ENCODE assay signal across 8 cellular contexts in the genomic region with DNA sequence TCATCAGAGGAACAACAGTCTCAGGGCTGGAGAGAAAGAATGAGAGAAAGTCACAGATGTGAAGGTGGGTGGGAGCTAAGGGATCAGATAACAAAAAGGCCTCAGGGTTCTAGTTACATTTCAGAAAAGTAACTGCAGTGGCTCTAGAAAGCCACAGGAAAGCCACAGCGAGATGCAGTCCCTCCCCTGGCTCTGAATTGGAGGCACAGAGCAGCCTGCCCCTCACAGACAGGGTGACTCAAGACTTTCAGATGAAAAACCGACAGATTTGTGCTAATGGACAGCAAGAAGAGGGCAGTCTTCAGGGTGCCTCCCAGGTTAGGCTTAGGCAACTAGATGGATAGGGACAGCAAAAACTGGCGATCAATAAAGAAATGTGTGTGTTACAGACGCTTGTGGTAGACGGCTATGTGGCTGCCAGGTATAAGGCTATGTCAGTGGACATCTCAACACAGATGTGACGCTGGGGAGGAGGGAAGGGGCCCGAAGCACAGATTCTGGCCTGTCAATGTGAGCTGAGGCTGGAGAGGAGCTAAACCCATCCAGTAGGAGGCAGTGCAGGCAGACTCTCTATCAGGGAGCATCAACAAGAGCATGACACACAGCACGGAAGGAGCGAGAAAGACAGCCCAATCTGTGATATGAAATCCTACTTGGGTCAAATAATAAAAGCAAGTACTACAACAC. TPM values are rescaled to one million over a fixed set of nuclear protein-coding genes. Genes with fewer than 3 reads are reported as not detected.
DNase-seq lines count a peak whose midpoint lies in the region; ATAC-seq and TF ChIP-seq lines count a peak whose summit lies in the region.

No MANE protein-coding gene starts in this region.

- H3K9me2 ChIP-seq in Karpas-422 (replicated peaks; ENCODE audit: insufficient read depth, low read length): no peaks in the 10 kb centered on the region

- H4K20me1 ChIP-seq in Karpas-422 (ENCODE audit: insufficient read depth, low read depth, low read length): no peaks in the 10 kb centered on the region

- no peak overlapping the region for H3K27ac ChIP-seq in Karpas-422 (ENCODE audit: low read length)

- peak; percentile 37; the same call in 1 of the 2 replicates for TF ChIP-seq CTCF in BE2C (IDR thresholded peaks at IDR 0.05; ENCODE audit: low read depth, low read length)
- no peak for TF ChIP-seq CTCF in GM13976 (IDR thresholded peaks at IDR 0.05; ENCODE audit: borderline replicate concordance, control extremely low read depth, extremely low read depth, insufficient read depth, missing control alignments)

- H3K27me3 Mint-ChIP-seq in activated T-cell treated with anti-CD3 and anti-CD28 coated beads, Interleukin-2, amount 50 U/mL, for 4 hours (ENCODE audit: low read depth): no peaks in the 10 kb centered on the region

- H3K4me2 ChIP-seq in Karpas-422 (ENCODE audit: low read depth, low read length, poor library complexity, severe bottlenecking): no peak overlapping the region

- ATAC-seq in activated T-cell treated with anti-CD3 and anti-CD28 coated beads, Interleukin-2, amount 50 U/mL, for 4 hours: peak; percentile 63
- ATAC-seq in HG03139 (IDR thresholded peaks at IDR 0.05; ENCODE audit: unreplicated experiment): no peak

- H3K4me1 ChIP-seq in BE2C (no peaks in the 10 kb centered on the region), Karpas-422 (ENCODE audit: low read length) (no peaks in the 10 kb centered on the region)

- H3K9ac ChIP-seq in Karpas-422 (ENCODE audit: low read length): no peak overlapping the region

- H3K27me3 ChIP-seq in BE2C (no peaks in the 10 kb centered on the region), Karpas-422 (ENCODE audit: low read length) (peaks cover 2% of the 10 kb centered on the region; the same call in 1 of the 2 replicates)

- H3K9me3 ChIP-seq in BE2C: no peaks in the 10 kb centered on the region
- H3K9me3 ChIP-seq in Karpas-422 (ENCODE audit: low read length): no peaks in the 10 kb centered on the region

- H3K4me3 Mint-ChIP-seq in activated T-cell treated with anti-CD3 and anti-CD28 coated beads, Interleukin-2, amount 50 U/mL, for 4 hours: peak overlapping the region; percentile 19

- H3K9me3 Mint-ChIP-seq in activated T-cell treated with anti-CD3 and anti-CD28 coated beads, Interleukin-2, amount 50 U/mL, for 4 hours: no peaks in the 10 kb centered on the region

- H2AFZ ChIP-seq in Karpas-422 (ENCODE audit: low read length): no peak overlapping the region; the same call in 1 of the 2 replicates

- H3K4me3 ChIP-seq in BE2C (ENCODE audit: low read depth, low read length) (no peak overlapping the region), Karpas-422 (ENCODE audit: low read length) (no peak overlapping the region)

- no peaks in the 10 kb centered on the region for H3K79me2 ChIP-seq in Karpas-422 (ENCODE audit: low read length)

- no peak for DNase-seq in BE2C
- peak; percentile 77 for DNase-seq in Karpas-422
- DNase-seq in activated T-cell treated with anti-CD3 and anti-CD28 coated beads, Interleukin-2, amount 50 U/mL, for 4 hours: peak; percentile 34
- peak; percentile 58 for DNase-seq in left kidney (ENCODE audit: low read depth, low spot score)
- no peak for DNase-seq in NCI-H128 (lab: John Stamatoyannopoulos, UW; ENCODE audit: unreplicated experiment)
- DNase-seq in GM13976 (ENCODE audit: low spot score): no peak
- no peak for DNase-seq in NCI-H345 (lab: John Stamatoyannopoulos, UW)

- H3K4me1 Mint-ChIP-seq in activated T-cell treated with anti-CD3 and anti-CD28 coated beads, Interleukin-2, amount 50 U/mL, for 4 hours (ENCODE audit: low read depth): peaks cover 36% of the 10 kb centered on the region

- H3K36me3 ChIP-seq in BE2C (no peaks in the 10 kb centered on the region), Karpas-422 (ENCODE audit: insufficient read depth, low read length) (no peaks in the 10 kb centered on the region)

- in situ Hi-C loops in GM13976 (cut with MboI; ENCODE audit: low sequenced_read_pairs, unreplicated experiment): loop anchor here (25.0 kb wide), 1 partner anchor 853 kb away; the partner anchor contains the start of gene REV1

- peaks cover 33% of the 10 kb centered on the region for H3K36me3 Mint-ChIP-seq in activated T-cell treated with anti-CD3 and anti-CD28 coated beads, Interleukin-2, amount 50 U/mL, for 4 hours (ENCODE audit: insufficient read depth)

RNA-seq across cellular contexts. Expression of gene UNC50, which starts 26.2 kb away (rescaled TPM):
- 21.1 TPM for polyA plus RNA-seq in BE2C (2012; ENCODE audit: insufficient read depth, insufficient read length, low read depth)
- total RNA-seq in Karpas-422 (2014; rRNA removed; shearing (Covaris generic); ENCODE audit: low replicate concordance): 30.3 and 36.4 TPM in 2 replicates
- 10 to 100 TPM; 30.2 to 39.1 (median 35.9) TPM for total RNA-seq in activated T-cell treated with anti-CD3 and anti-CD28 coated beads, Interleukin-2, amount 50 U/mL, for 4 hours

RNA-seq across cellular contexts. Expression of gene COA5, which starts 26.2 kb away (rescaled TPM):
- polyA plus RNA-seq in BE2C (2012; ENCODE audit: insufficient read depth, insufficient read length, low read depth): 21.3 TPM
- 39.1 and 66.2 TPM in 2 replicates for total RNA-seq in Karpas-422 (2014; rRNA removed; shearing (Covaris generic); ENCODE audit: low replicate concordance)
- total RNA-seq in activated T-cell treated with anti-CD3 and anti-CD28 coated beads, Interleukin-2, amount 50 U/mL, for 4 hours: 10 to 100 TPM; 14.5 to 17.6 (median 15.9) TPM

Comparison
In these comparisons a context has a peak if more than half of its experiments do, and no peak if none do; other contexts are left out.
1. DNase-seq: peak in Karpas-422 (single experiment), activated T-cell treated with anti-CD3 and anti-CD28 coated beads, Interleukin-2, amount 50 U/mL, for 4 hours (single experiment) and left kidney (single experiment); none in BE2C (single experiment), NCI-H128 (single experiment), GM13976 (single experiment) and NCI-H345 (single experiment).